Comparison of ENCODE assay signal across 20 cellular contexts in genomic region chr12:65566776-65567175, GRCh38.
DNase-seq lines count a peak whose midpoint lies in the region; ATAC-seq and TF ChIP-seq lines count a peak whose summit lies in the region.
"Had no signal": no experiment of that assay in that cellular context is flagged by ENCODE, and none has a peak within 500 bp of the region (broad histone marks: within the 10 kb centered on the region; RNA-seq: fewer than 3 reads in every experiment).

No MANE protein-coding gene starts in this region.

- no peaks in the 10 kb centered on the region for H3K79me2 ChIP-seq in hepatocyte

- peak overlapping the region; percentile 70 for H3K27ac ChIP-seq in hepatocyte
- no peak overlapping the region for H3K27ac ChIP-seq in upper lobe of left lung
- H3K27ac ChIP-seq: gastroesophageal sphincter, prostate gland, spleen, upper lobe of right lung had no signal

- no peak overlapping the region for H2AFZ ChIP-seq in hepatocyte

- no peaks in the 10 kb centered on the region for H3K9me2 ChIP-seq in hepatocyte (replicated peaks; ENCODE audit: insufficient read depth)

- H3K4me1 ChIP-seq in adipocyte (ENCODE audit: control insufficient read depth, insufficient read depth, low read length) (peaks cover 23% of the 10 kb centered on the region), hepatocyte (ENCODE audit: insufficient read depth) (peaks cover 16% of the 10 kb centered on the region), upper lobe of left lung (no peaks in the 10 kb centered on the region)
- H3K4me1 ChIP-seq: gastroesophageal sphincter, prostate gland, spleen, upper lobe of right lung had no signal

- peak overlapping the region; percentile 50 for H3K9ac ChIP-seq in adipocyte (ENCODE audit: low read length)

- no peak for TF ChIP-seq POLR2A in upper lobe of left lung (IDR thresholded peaks at IDR 0.05)

- ATAC-seq in left ventricle myocardium superior (peak; percentile 76), left cardiac atrium (no peak), upper lobe of left lung (ENCODE audit: low FRiP score in 2 of 2) (no peak)
- ATAC-seq: gastroesophageal sphincter had no signal

- H3K36me3 ChIP-seq in adipocyte (ENCODE audit: control insufficient read depth, insufficient read depth, low read length, severe bottlenecking) (no peaks in the 10 kb centered on the region), hepatocyte (replicated peaks; ENCODE audit: insufficient read depth, low read depth) (no peaks in the 10 kb centered on the region), upper lobe of left lung (no peaks in the 10 kb centered on the region)
- H3K36me3 ChIP-seq: gastroesophageal sphincter, prostate gland, spleen, upper lobe of right lung had no signal

- no peaks in the 10 kb centered on the region for H4K20me1 ChIP-seq in hepatocyte (ENCODE audit: insufficient read depth, poor library complexity, severe bottlenecking)

- H3K4me3 ChIP-seq in adipocyte (ENCODE audit: low read length), result no peak overlapping the region
- H3K4me3 ChIP-seq in hepatocyte, result no peak overlapping the region
- no peak overlapping the region for H3K4me3 ChIP-seq in upper lobe of left lung
- H3K4me3 ChIP-seq: A549, gastroesophageal sphincter, prostate gland, spleen, upper lobe of right lung had no signal

- 41% methylated on average over 1 of the region's 1 CpG for WGBS in hepatocyte (ENCODE audit: low lambda C conversion rate, missing lambda C conversion rate)
- WGBS in upper lobe of left lung, 2 donors, result 56 to 73% methylated on average over 1 of the region's 1 CpG

- DNase-seq in left ventricle myocardium superior, result no peak
- DNase-seq in left cardiac atrium, result no peak
- DNase-seq in adipocyte (ENCODE audit: low read depth), result peak; percentile 44
- no peak for DNase-seq in hepatocyte (ENCODE audit: low spot score)
- no peak for DNase-seq in HK-2 (ENCODE audit: unreplicated experiment)
- DNase-seq in Kasumi-1 (lab: John Stamatoyannopoulos, UW), result no peak
- no peak for DNase-seq in upper lobe of left lung
- no peak for DNase-seq in anterior cingulate cortex (lab: John Stamatoyannopoulos, UW)
- DNase-seq: activated CD4-positive, alpha-beta T cell treated with anti-CD3 and anti-CD28 coated beads, Interleukin-2, amount 10 ng/mL, durations not matched to agents 7 days and 5 days; activated CD8-positive, alpha-beta memory T cell treated with anti-CD3 and anti-CD28 coated beads, Interleukin-2, amount 50 U/mL, for 4 hours; activated effector memory CD4-positive, alpha-beta T cell treated with Interleukin-2 at 50 U/mL for 16 hours; caudate nucleus; NCI-H1694 treated with DMSO at 0.1 percent for 48 hours; NCI-H774; spleen; stimulated activated CD4-positive, alpha-beta T cell treated with anti-CD3 and anti-CD28 coated beads, Interleukin-4, amount 100 ng/mL, for 4 hours; upper lobe of right lung had no signal

- peak overlapping the region; percentile 65 for H3K4me2 ChIP-seq in hepatocyte

- intact Hi-C loops in left ventricle myocardium superior (cut with micrococcal nuclease), result loop anchor here (10.0 kb wide), 1 partner anchor 108 kb away; no protein-coding TSS in a partner anchor
- intact Hi-C loops in left cardiac atrium (cut with DNase I), result no loop called here

- H3K9me3 ChIP-seq in adipocyte (ENCODE audit: control insufficient read depth, low read length) (no peaks in the 10 kb centered on the region), hepatocyte (ENCODE audit: low read depth) (no peaks in the 10 kb centered on the region), upper lobe of left lung (no peaks in the 10 kb centered on the region)
- H3K9me3 ChIP-seq: A549, gastroesophageal sphincter, prostate gland, upper lobe of right lung had no signal

- H3K27me3 ChIP-seq in adipocyte (replicated peaks; ENCODE audit: control insufficient read depth, insufficient read depth, low read length) (no peaks in the 10 kb centered on the region), hepatocyte (no peaks in the 10 kb centered on the region), upper lobe of left lung (no peaks in the 10 kb centered on the region)

- TF ChIP-seq EP300 in upper lobe of left lung (IDR thresholded peaks at IDR 0.05), result no peak

- TF ChIP-seq CTCF in hepatocyte (IDR thresholded peaks at IDR 0.05; ENCODE audit: poor library complexity), result no peak
- no peak for TF ChIP-seq CTCF in upper lobe of left lung (IDR thresholded peaks at IDR 0.05)
